8 cellular contexts compared by ENCODE assay signal in genomic region chr17:32487460-32488176, GRCh38. TPM values are rescaled to one million over a fixed set of nuclear protein-coding genes. Genes with fewer than 3 reads are reported as not detected.
A peak's percentile ranks its signal among the peaks of the same experiment; 100 is the strongest.
DNase-seq lines count a peak whose midpoint lies in the region; ATAC-seq, FAIRE-seq and TF ChIP-seq lines count a peak whose summit lies in the region.

No MANE protein-coding gene starts in this region.

- H3K9me3 Mint-ChIP-seq in CD4-positive, alpha-beta memory T cell, result peaks cover 0 to 2% (median 0%) of the 10 kb centered on the region in 8 donors
- H3K9me3 Mint-ChIP-seq in T-cell (no peaks in the 10 kb centered on the region), endodermal cell (no peaks in the 10 kb centered on the region)

- peaks cover 3% of the 10 kb centered on the region for H3F3A ChIP-seq in neural cell (ENCODE audit: insufficient read depth, low read length, poor library complexity, severe bottlenecking)

- no peaks in the 10 kb centered on the region for H3K9me2 ChIP-seq in neural cell (ENCODE audit: insufficient read depth, low read length)

- peak overlapping the region; percentile 42 to 70 for H3K4me3 ChIP-seq in CD4-positive, alpha-beta memory T cell (ENCODE audit: low read length in 2 of 2)
- peak overlapping the region; percentile 87 for H3K4me3 ChIP-seq in endodermal cell (ENCODE audit: low read length)
- H3K4me3 ChIP-seq in neural cell (ENCODE audit: low read length), result peak overlapping the region; percentile 88

- FAIRE-seq in urothelium cell line (lab: Jason Lieb, UNC), result no peak

- H3K4me1 ChIP-seq in CD4-positive, alpha-beta memory T cell (ENCODE audit: insufficient read depth, low read length), result peaks cover 56% of the 10 kb centered on the region
- H3K4me1 ChIP-seq in endodermal cell (ENCODE audit: control insufficient read depth, insufficient read depth, low read length), result peaks cover 17% of the 10 kb centered on the region

- intact Hi-C loops in CD4-positive, alpha-beta memory T cell (cut with micrococcal nuclease), result loop anchor here (1.0 to 2.0 kb wide), 4 partner anchors 15 to 389 kb away; partner anchors contain the start of genes MYO1D and PSMD11

- peak overlapping the region; percentile 74 to 91 (median 83) for H3K27ac Mint-ChIP-seq in CD4-positive, alpha-beta memory T cell
- H3K27ac Mint-ChIP-seq in T-cell, result peak overlapping the region; percentile 85 to 98
- H3K27ac Mint-ChIP-seq in endodermal cell, result peak overlapping the region; percentile 63

- ATAC-seq in GM21723 (IDR thresholded peaks at IDR 0.05; ENCODE audit: unreplicated experiment) (peak; percentile 33), T-cell (replicated peaks in 1 of 4) (peak in 2 of 4 experiments; percentile 12 to 20)

- H3K36me3 ChIP-seq in CD4-positive, alpha-beta memory T cell (ENCODE audit: insufficient read depth, low read length), result no peaks in the 10 kb centered on the region
- H3K36me3 ChIP-seq in endodermal cell (ENCODE audit: control insufficient read depth, insufficient read depth, low read length) (peaks cover 19% of the 10 kb centered on the region), neural cell (ENCODE audit: insufficient read depth, low read length) (peaks cover 26% of the 10 kb centered on the region)

- TF ChIP-seq EP300 in neural cell (conservative IDR thresholded peaks at IDR 0.05; ENCODE audit: poor library complexity, severe bottlenecking), result no peak

- no peak for TF ChIP-seq CTCF in endodermal cell (conservative IDR thresholded peaks at IDR 0.05)
- peak; percentile 29 for TF ChIP-seq CTCF in neural cell (IDR thresholded peaks at IDR 0.05; ENCODE audit: poor library complexity, severe bottlenecking)

- POLR2A ChIA-PET in CD4-positive, alpha-beta memory T cell (lab: Charles Lee; ENCODE audit: partially characterized antibody), result interaction anchor here (0.6 to 7.7 kb wide), 15 partner anchors 8 to 389 kb away, joined by 3 to 91 read pairs (median 3); partner anchors contain the start of gene MYO1D
- POLR2A ChIA-PET in T-cell (lab: Charles Lee), result no interaction called here

- no peaks in the 10 kb centered on the region for H3K9me3 ChIP-seq in CD4-positive, alpha-beta memory T cell (ENCODE audit: control insufficient read depth in 1 of 2, low read length in 2 of 2)
- H3K9me3 ChIP-seq in endodermal cell (ENCODE audit: control insufficient read depth, low read length) (no peaks in the 10 kb centered on the region), neural cell (ENCODE audit: low read length) (no peaks in the 10 kb centered on the region)

- H3K27ac ChIP-seq in CD4-positive, alpha-beta memory T cell (ENCODE audit: low read depth, low read length), result peak overlapping the region; percentile 28
- no peak overlapping the region for H3K27ac ChIP-seq in endodermal cell (ENCODE audit: low read depth, low read length)
- peak overlapping the region; percentile 96 for H3K27ac ChIP-seq in neural cell (ENCODE audit: low read length)

- H3K36me3 Mint-ChIP-seq in CD4-positive, alpha-beta memory T cell, result peaks cover 6 to 18% of the 10 kb centered on the region in 2 donors
- H3K36me3 Mint-ChIP-seq in T-cell, result peaks cover 27% of the 10 kb centered on the region
- H3K36me3 Mint-ChIP-seq in endodermal cell (ENCODE audit: low read depth), result peaks cover 20% of the 10 kb centered on the region

- peak overlapping the region; percentile 50 for H3K4me2 ChIP-seq in neural cell (ENCODE audit: low read length)

- H3K9ac ChIP-seq in endodermal cell (ENCODE audit: extremely low read depth, low read length, poor library complexity, severe bottlenecking) (peak overlapping the region; percentile 51), neural cell (ENCODE audit: low read length) (peak overlapping the region; percentile 96)

- H3K27me3 ChIP-seq in CD4-positive, alpha-beta memory T cell (ENCODE audit: insufficient read depth, low read length), result no peaks in the 10 kb centered on the region
- no peaks in the 10 kb centered on the region for H3K27me3 ChIP-seq in endodermal cell (ENCODE audit: control insufficient read depth, insufficient read depth, low read length, poor library complexity, severe bottlenecking)
- H3K27me3 ChIP-seq in neural cell (ENCODE audit: insufficient read depth, low read depth, low read length), result no peaks in the 10 kb centered on the region

- no peak overlapping the region for H2AFZ ChIP-seq in neural cell (ENCODE audit: low read depth, low read length)

- WGBS in endodermal cell (ENCODE audit: insufficient coverage in 1 of 2, insufficient read length in 1 of 2), 2 experiments, result 30 to 41% methylated on average over 29 to 59 of the region's 59 CpGs

- peaks cover 25 to 65% (median 44%) of the 10 kb centered on the region in 4 donors for H3K4me1 Mint-ChIP-seq in CD4-positive, alpha-beta memory T cell
- H3K4me1 Mint-ChIP-seq in T-cell, result peaks cover 63 to 65% (median 65%) of the 10 kb centered on the region in 3 donors
- H3K4me1 Mint-ChIP-seq in endodermal cell, result peaks cover 58% of the 10 kb centered on the region

- H3K4me3 Mint-ChIP-seq in CD4-positive, alpha-beta memory T cell, result peak overlapping the region; percentile 89 to 96 (median 92)
- peak overlapping the region; percentile 81 to 90 (median 87) for H3K4me3 Mint-ChIP-seq in T-cell
- peak overlapping the region; percentile 74 for H3K4me3 Mint-ChIP-seq in endodermal cell

- CTCF ChIA-PET in CD4-positive, alpha-beta memory T cell (lab: Charles Lee; ENCODE audit: partially characterized antibody), result interaction anchor here (0.8 to 10.8 kb wide), 7 partner anchors 8 to 121 kb away, joined by 3 to 105 read pairs (median 4); no protein-coding TSS in a partner anchor
- CTCF ChIA-PET in T-cell (lab: Charles Lee), result interaction anchor here in 1 of 2 donors (0.9 to 2.3 kb wide), 4 partner anchors 11 to 389 kb away, joined by 3 to 13 read pairs (median 8); partner anchors contain the start of genes MYO1D and PSMD11

- peaks cover 10% of the 10 kb centered on the region for H4K20me1 ChIP-seq in neural cell (ENCODE audit: insufficient read depth)

- H3K27me3 Mint-ChIP-seq in CD4-positive, alpha-beta memory T cell, result no peaks in the 10 kb centered on the region
- H3K27me3 Mint-ChIP-seq in T-cell (no peaks in the 10 kb centered on the region), endodermal cell (ENCODE audit: insufficient read depth) (no peaks in the 10 kb centered on the region)

- DNase-seq in CD4-positive, alpha-beta memory T cell, result peak in 4 of 5 donors; percentile 29 to 34 (median 32)
- DNase-seq in T-cell (peak in 6 of 34 experiments; percentile 9 to 43 (median 30)), endodermal cell (peak; percentile 80), urothelium cell line (ENCODE audit: low spot score) (no peak), NCI-H345 treated with DMSO at 0.1 percent for 48 hours (lab: John Stamatoyannopoulos, UW; ENCODE audit: unreplicated experiment) (no peak), OCI-M2 (lab: John Stamatoyannopoulos, UW; ENCODE audit: unreplicated experiment) (no peak)

- TF ChIP-seq RAD21 in neural cell (conservative IDR thresholded peaks at IDR 0.05), result peak; percentile 56

- peaks cover 50% of the 10 kb centered on the region for H3K79me2 ChIP-seq in neural cell (replicated peaks; ENCODE audit: insufficient read depth, low read length)

TF ChIP-seq in neural cell, 6 proteins besides CTCF, POLR2A, EP300 and RAD21:
- TF ChIP-seq POLR2AphosphoS5 (IDR thresholded peaks at IDR 0.05) (peak; percentile 37), MXI1 (conservative IDR thresholded peaks at IDR 0.05; ENCODE audit: poor library complexity, severe bottlenecking) (peak; percentile 70), REST (IDR thresholded peaks at IDR 0.05; ENCODE audit: borderline replicate concordance) (peak; percentile 51), EZH2 (IDR thresholded peaks at IDR 0.05; ENCODE audit: borderline replicate concordance, insufficient read depth, low read length, poor library complexity, severe bottlenecking) (no peak), SMC3 (conservative IDR thresholded peaks at IDR 0.05; ENCODE audit: poor library complexity) (peak; percentile 52), TAF1 (IDR thresholded peaks at IDR 0.05; ENCODE audit: low read depth) (peak; percentile 29)
TF ChIP-seq in neural cell: peak in this region for 5.

RNA-seq across cellular contexts. Expression of gene CDK5R1, which starts 0.8 kb away (rescaled TPM):
- 10 to 100 TPM; 20.6 to 21.2 TPM for total RNA-seq in CD4-positive, alpha-beta memory T cell
- polyA plus RNA-seq in CD4-positive, alpha-beta memory T cell, result 10 to 100 TPM in 1 of 2 donors, 1 to 10 TPM in 1; 1.2 to 10.5 TPM
- total RNA-seq in T-cell (10 to 100 TPM in 3 of 5 donors, 1 to 10 TPM in 2; 8.1 to 23.8 (median 14.7) TPM), endodermal cell (10 to 100 TPM in 1 of 2 donors, 1 to 10 TPM in 1; 9.8 to 10.3 TPM)
- polyA plus RNA-seq in endodermal cell (2013, experiment 1 of 2), result 26.6 TPM
- polyA plus RNA-seq in endodermal cell (2013, experiment 2 of 2), result 26.3 TPM
- 199 and 213 TPM in 2 replicates for polyA plus RNA-seq in neural cell
- 271 and 294 TPM in 2 replicates for polyA minus RNA-seq in neural cell

RNA-seq across cellular contexts. Expression of gene PSMD11, which starts 43.3 kb away (rescaled TPM):
- total RNA-seq in CD4-positive, alpha-beta memory T cell, result 10 to 100 TPM; 58.0 to 68.2 TPM
- polyA plus RNA-seq in CD4-positive, alpha-beta memory T cell, result 100 to 1,000 TPM; 138 to 140 TPM
- 10 to 100 TPM; 56.3 to 72.8 (median 62.9) TPM for total RNA-seq in T-cell
- 100 to 1,000 TPM; 164 to 168 TPM for total RNA-seq in endodermal cell
- polyA plus RNA-seq in endodermal cell (2013, experiment 1 of 2), result 75.7 TPM
- 80.7 TPM for polyA plus RNA-seq in endodermal cell (2013, experiment 2 of 2)
- polyA plus RNA-seq in neural cell, result 43.9 and 54.1 TPM in 2 replicates
- polyA minus RNA-seq in neural cell, result 89.0 and 92.8 TPM in 2 replicates

Comparison
In these comparisons a context has a peak if more than half of its experiments do, and no peak if none do; other contexts are left out.
1. DNase-seq: peak in CD4-positive, alpha-beta memory T cell (4 of 5) and endodermal cell (single experiment); none in urothelium cell line (single experiment), NCI-H345 treated with DMSO at 0.1 percent for 48 hours (single experiment) and OCI-M2 (single experiment).
2. Peak in every context shown above with its lines, with median percentiles within 50 percentile points of each other: H3K4me3 ChIP-seq, H3K27ac Mint-ChIP-seq and H3K4me3 Mint-ChIP-seq.